In genomic region chr17:9209781-9210370, GRCh38 we compare ENCODE assay signal across 27 cellular contexts.
DNase-seq lines count a peak whose midpoint lies in the region; ATAC-seq and TF ChIP-seq lines count a peak whose summit lies in the region.
"Had no signal": no experiment of that assay in that cellular context is flagged by ENCODE, and none has a peak within 500 bp of the region (broad histone marks: within the 10 kb centered on the region; RNA-seq: fewer than 3 reads in every experiment).

No MANE protein-coding gene starts in this region.

- H2AK5ac ChIP-seq in trophoblast cell (ENCODE audit: low read length) (no peak overlapping the region), mesenchymal stem cell (ENCODE audit: low read length, severe bottlenecking) (no peak overlapping the region)

- peaks cover under 1% of the 10 kb centered on the region for H3K4me1 Mint-ChIP-seq in activated naive CD8-positive, alpha-beta T cell treated with anti-CD3 and anti-CD28 coated beads, Interleukin-2, amount 50 U/mL, for 24 hours
- H3K4me1 Mint-ChIP-seq in activated naive CD8-positive, alpha-beta T cell treated with anti-CD3 and anti-CD28 coated beads for 36 hours, result no peaks in the 10 kb centered on the region
- peaks cover 8% of the 10 kb centered on the region for H3K4me1 Mint-ChIP-seq in endodermal cell
- peaks cover 12% of the 10 kb centered on the region for H3K4me1 Mint-ChIP-seq in osteocyte (ENCODE audit: unreplicated experiment)
- H3K4me1 Mint-ChIP-seq: CD8-positive, alpha-beta memory T cell had no signal

- CTCF ChIA-PET in PC-3 (lab: Charles Lee), result interaction anchor here (0.5 kb wide), 1 partner anchor 345 kb away, joined by 9 read pairs; no protein-coding TSS in a partner anchor

- H4K8ac ChIP-seq in trophoblast cell (ENCODE audit: low read depth, low read length), result no peak overlapping the region
- H4K8ac ChIP-seq in mesenchymal stem cell (ENCODE audit: low read length), result no peak overlapping the region

- H3K4me3 ChIP-seq in endodermal cell (ENCODE audit: low read length), result no peak overlapping the region
- H3K4me3 ChIP-seq in trophoblast cell (ENCODE audit: low read depth, low read length), result no peak overlapping the region
- H3K4me3 ChIP-seq in mesenchymal stem cell (ENCODE audit: insufficient read depth in 1 of 2, low read depth in 1 of 2, low read length in 2 of 2), result no peak overlapping the region
- no peak overlapping the region for H3K4me3 ChIP-seq in PC-3 (ENCODE audit: low read length)
- H3K4me3 ChIP-seq: PC-9 had no signal

- H4K12ac ChIP-seq in trophoblast cell (ENCODE audit: low read depth, low read length), result no peak overlapping the region

- H2BK15ac ChIP-seq in mesenchymal stem cell (ENCODE audit: low read depth, poor library complexity, severe bottlenecking), result no peak overlapping the region

- H3K27me3 ChIP-seq in endodermal cell (ENCODE audit: control insufficient read depth, insufficient read depth, low read length, poor library complexity, severe bottlenecking) (no peaks in the 10 kb centered on the region), trophoblast cell (ENCODE audit: insufficient read depth, low read length) (no peaks in the 10 kb centered on the region), mesenchymal stem cell (ENCODE audit: control insufficient read depth in 1 of 2, insufficient read depth in 1 of 2, low read length in 2 of 2) (peaks cover 22 to 36% of the 10 kb centered on the region in 2 experiments), PC-3 (ENCODE audit: low read length) (no peaks in the 10 kb centered on the region)

- H3K9me3 Mint-ChIP-seq in activated naive CD8-positive, alpha-beta T cell treated with anti-CD3 and anti-CD28 coated beads, Interleukin-2, amount 50 U/mL, for 24 hours, result no peaks in the 10 kb centered on the region
- H3K9me3 Mint-ChIP-seq in activated naive CD8-positive, alpha-beta T cell treated with anti-CD3 and anti-CD28 coated beads for 36 hours, result no peaks in the 10 kb centered on the region
- peaks cover 4% of the 10 kb centered on the region for H3K9me3 Mint-ChIP-seq in endodermal cell
- H3K9me3 Mint-ChIP-seq in osteocyte (ENCODE audit: unreplicated experiment), result peaks cover 1% of the 10 kb centered on the region

- BruUV-seq in PC-3 (replicated peaks; lab: Mats Ljungman, UMichigan), result no TSS peak

- peaks cover 10% of the 10 kb centered on the region for H3K9me3 ChIP-seq in endodermal cell (ENCODE audit: control insufficient read depth, low read length)
- peaks cover 6% of the 10 kb centered on the region for H3K9me3 ChIP-seq in trophoblast cell (ENCODE audit: insufficient read depth, low read depth, low read length)
- H3K9me3 ChIP-seq in mesenchymal stem cell (ENCODE audit: control insufficient read depth, low read length), result peaks cover 3% of the 10 kb centered on the region
- no peaks in the 10 kb centered on the region for H3K9me3 ChIP-seq in PC-3 (ENCODE audit: low read length)

- peak; percentile 31 for ATAC-seq in activated naive CD8-positive, alpha-beta T cell treated with anti-CD3 and anti-CD28 coated beads, Interleukin-2, amount 50 U/mL, for 24 hours
- no peak for ATAC-seq in PC-3

- no peak overlapping the region for H3K27ac Mint-ChIP-seq in activated naive CD8-positive, alpha-beta T cell treated with anti-CD3 and anti-CD28 coated beads, Interleukin-2, amount 50 U/mL, for 24 hours
- no peak overlapping the region for H3K27ac Mint-ChIP-seq in activated naive CD8-positive, alpha-beta T cell treated with anti-CD3 and anti-CD28 coated beads for 36 hours
- H3K27ac Mint-ChIP-seq in endodermal cell, result no peak overlapping the region
- no peak overlapping the region for H3K27ac Mint-ChIP-seq in osteocyte (ENCODE audit: unreplicated experiment)
- H3K27ac Mint-ChIP-seq: B cell; CD14-positive monocyte; CD8-positive, alpha-beta memory T cell; HFFc6; IgD-negative memory B cell had no signal

- H3K23ac ChIP-seq in trophoblast cell (ENCODE audit: low read length) (no peak overlapping the region), mesenchymal stem cell (ENCODE audit: low read length in 2 of 2) (no peak overlapping the region)

- H3K27ac ChIP-seq in endodermal cell (ENCODE audit: low read depth, low read length) (no peak overlapping the region), trophoblast cell (ENCODE audit: low read depth, low read length) (no peak overlapping the region), mesenchymal stem cell (ENCODE audit: low read length, poor library complexity, severe bottlenecking) (no peak overlapping the region), PC-3 (ENCODE audit: low read length) (no peak overlapping the region)
- H3K27ac ChIP-seq: 22Rv1, KMS-11, PC-9 had no signal

- no peaks in the 10 kb centered on the region for H3K4me1 ChIP-seq in endodermal cell (ENCODE audit: control insufficient read depth, insufficient read depth, low read length)
- H3K4me1 ChIP-seq in trophoblast cell (ENCODE audit: control insufficient read depth in 1 of 2, insufficient read depth in 2 of 2, low read length in 2 of 2), result no peaks in the 10 kb centered on the region
- H3K4me1 ChIP-seq in mesenchymal stem cell (ENCODE audit: control insufficient read depth, insufficient read depth, low read depth, low read length), result peaks cover 4% of the 10 kb centered on the region
- no peaks in the 10 kb centered on the region; the same call in 1 of the 2 replicates for H3K4me1 ChIP-seq in PC-3 (ENCODE audit: insufficient read depth, low read length)

- H3K4me3 Mint-ChIP-seq in activated naive CD8-positive, alpha-beta T cell treated with anti-CD3 and anti-CD28 coated beads, Interleukin-2, amount 50 U/mL, for 24 hours, result no peak overlapping the region
- no peak overlapping the region for H3K4me3 Mint-ChIP-seq in activated naive CD8-positive, alpha-beta T cell treated with anti-CD3 and anti-CD28 coated beads for 36 hours
- no peak overlapping the region for H3K4me3 Mint-ChIP-seq in endodermal cell
- no peak overlapping the region for H3K4me3 Mint-ChIP-seq in osteocyte (ENCODE audit: unreplicated experiment)
- H3K4me3 Mint-ChIP-seq: B cell; CD14-positive monocyte; CD8-positive, alpha-beta memory T cell; HFFc6; IgD-negative memory B cell had no signal

- no peak for DNase-seq in activated naive CD8-positive, alpha-beta T cell treated with anti-CD3 and anti-CD28 coated beads, Interleukin-2, amount 50 U/mL, for 24 hours
- no peak for DNase-seq in activated naive CD8-positive, alpha-beta T cell treated with anti-CD3 and anti-CD28 coated beads for 36 hours
- peak; percentile 33 for DNase-seq in endodermal cell
- DNase-seq in trophoblast cell, result no peak
- DNase-seq in osteocyte (ENCODE audit: extremely low spot score, unreplicated experiment), result no peak
- DNase-seq in mesenchymal stem cell, result no peak
- no peak for DNase-seq in PC-3
- DNase-seq: CD8-positive, alpha-beta memory T cell; DMS 273 treated with DMSO at 0.1 percent for 48 hours; DMS79; EL; GF-D8; H7; HFFc6; MM.1S; NCI-H2029; NCI-H446; NCI-H524 treated with DMSO at 0.1 percent for 48 hours; NCI-H82; NK-92 treated with Interleukin-12 subunit alpha and Interleukin-12 subunit beta, amount 100 ng/mL, for 24 hours; PC-9; SHP77 had no signal

- WGBS in endodermal cell (ENCODE audit: insufficient coverage in 1 of 2, insufficient read length in 1 of 2), 2 experiments, result 93 to 96% methylated on average over 3 to 7 of the region's 7 CpGs
- WGBS in trophoblast cell (ENCODE audit: extremely low coverage, insufficient coverage, insufficient read length), result no CpG with 5 or more reads among the region's 7 CpGs
- 83% methylated on average over 7 of the region's 7 CpGs for WGBS in mesenchymal stem cell

- no peak overlapping the region for H4K91ac ChIP-seq in trophoblast cell (ENCODE audit: low read depth, low read length)
- no peak overlapping the region for H4K91ac ChIP-seq in mesenchymal stem cell (ENCODE audit: low read length)

- H3K36me3 Mint-ChIP-seq in activated naive CD8-positive, alpha-beta T cell treated with anti-CD3 and anti-CD28 coated beads, Interleukin-2, amount 50 U/mL, for 24 hours (ENCODE audit: low read depth), result no peaks in the 10 kb centered on the region
- H3K36me3 Mint-ChIP-seq in activated naive CD8-positive, alpha-beta T cell treated with anti-CD3 and anti-CD28 coated beads for 36 hours, result no peaks in the 10 kb centered on the region
- H3K36me3 Mint-ChIP-seq in endodermal cell (ENCODE audit: low read depth), result peaks cover 19% of the 10 kb centered on the region
- peaks cover 3% of the 10 kb centered on the region for H3K36me3 Mint-ChIP-seq in osteocyte (ENCODE audit: unreplicated experiment)
- H3K36me3 Mint-ChIP-seq: CD14-positive monocyte; CD8-positive, alpha-beta memory T cell; IgD-negative memory B cell had no signal

- no peaks in the 10 kb centered on the region for H3K27me3 Mint-ChIP-seq in activated naive CD8-positive, alpha-beta T cell treated with anti-CD3 and anti-CD28 coated beads, Interleukin-2, amount 50 U/mL, for 24 hours
- H3K27me3 Mint-ChIP-seq in activated naive CD8-positive, alpha-beta T cell treated with anti-CD3 and anti-CD28 coated beads for 36 hours, result peaks cover 3% of the 10 kb centered on the region
- peaks cover 2% of the 10 kb centered on the region for H3K27me3 Mint-ChIP-seq in endodermal cell (ENCODE audit: insufficient read depth)
- peaks cover 11% of the 10 kb centered on the region for H3K27me3 Mint-ChIP-seq in osteocyte (ENCODE audit: unreplicated experiment)
- H3K27me3 Mint-ChIP-seq: B cell, IgD-negative memory B cell had no signal

- H3K9ac ChIP-seq in endodermal cell (ENCODE audit: extremely low read depth, low read length, poor library complexity, severe bottlenecking) (no peak overlapping the region), trophoblast cell (ENCODE audit: low read length) (no peak overlapping the region), mesenchymal stem cell (ENCODE audit: low read length) (no peak overlapping the region), PC-3 (ENCODE audit: low read length) (no peak overlapping the region)
- H3K9ac ChIP-seq: KMS-11 had no signal

- H2BK12ac ChIP-seq in trophoblast cell (ENCODE audit: low read length) (no peak overlapping the region), mesenchymal stem cell (ENCODE audit: low read length in 2 of 2) (no peak overlapping the region)

- H3K36me3 ChIP-seq in endodermal cell (ENCODE audit: control insufficient read depth, insufficient read depth, low read length) (peaks cover 15% of the 10 kb centered on the region), trophoblast cell (ENCODE audit: control insufficient read depth in 1 of 2, insufficient read depth in 2 of 2, low read length in 2 of 2) (no peaks in the 10 kb centered on the region), mesenchymal stem cell (ENCODE audit: control insufficient read depth in 1 of 2, insufficient read depth in 2 of 2, low read depth in 1 of 2, low read length in 2 of 2) (no peaks in the 10 kb centered on the region), PC-3 (ENCODE audit: low read depth, low read length) (no peaks in the 10 kb centered on the region)

- intact Hi-C loops in PC-3 (cut with micrococcal nuclease), result no loop called here

- H2AFZ ChIP-seq in trophoblast cell (ENCODE audit: insufficient read depth, low read length, poor library complexity) (no peak overlapping the region), mesenchymal stem cell (ENCODE audit: low read depth, low read length) (no peak overlapping the region), PC-3 (ENCODE audit: low read length) (no peak overlapping the region)
- H2AFZ ChIP-seq: PC-9 had no signal

- no peaks in the 10 kb centered on the region for H3K79me2 ChIP-seq in trophoblast cell (ENCODE audit: control insufficient read depth, insufficient read depth, low read length, poor library complexity)
- no peaks in the 10 kb centered on the region for H3K79me2 ChIP-seq in PC-3 (ENCODE audit: low read length)

- H3K14ac ChIP-seq in trophoblast cell (ENCODE audit: low read length) (peak overlapping the region; percentile 35), mesenchymal stem cell (ENCODE audit: low read length in 2 of 2) (no peak overlapping the region)

- H2BK5ac ChIP-seq in trophoblast cell (ENCODE audit: low read depth, low read length, poor library complexity) (no peak overlapping the region), mesenchymal stem cell (ENCODE audit: low read depth, low read length, poor library complexity, severe bottlenecking) (no peak overlapping the region)

- H3K4ac ChIP-seq in trophoblast cell (ENCODE audit: low read depth, low read length) (no peak overlapping the region), mesenchymal stem cell (ENCODE audit: low read depth in 1 of 2, low read length in 2 of 2) (no peak overlapping the region)

- H3K18ac ChIP-seq in trophoblast cell (ENCODE audit: low read length), result no peak overlapping the region
- no peak overlapping the region for H3K18ac ChIP-seq in mesenchymal stem cell (ENCODE audit: low read depth in 1 of 2, low read length in 2 of 2)

- POLR2A ChIA-PET in PC-3 (lab: Charles Lee; ENCODE audit: unreplicated experiment), result no interaction called here

- H3F3A ChIP-seq in PC-3 (ENCODE audit: low read length, unreplicated experiment), result no peaks in the 10 kb centered on the region

- no peaks in the 10 kb centered on the region for H4K20me1 ChIP-seq in PC-3 (ENCODE audit: low read length)

- H3K4me2 ChIP-seq in trophoblast cell (ENCODE audit: low read length) (no peak overlapping the region), mesenchymal stem cell (ENCODE audit: low read length, poor library complexity, severe bottlenecking) (no peak overlapping the region), PC-3 (ENCODE audit: low read length) (no peak overlapping the region)
- H3K4me2 ChIP-seq: KMS-11, PC-9 had no signal

- H3K79me1 ChIP-seq in trophoblast cell (ENCODE audit: low read length) (no peaks in the 10 kb centered on the region), mesenchymal stem cell (replicated peaks; ENCODE audit: low read length, poor library complexity, severe bottlenecking) (no peaks in the 10 kb centered on the region)

- no peaks in the 10 kb centered on the region for H3K9me2 ChIP-seq in PC-3 (replicated peaks; ENCODE audit: low read length)

- H2BK120ac ChIP-seq in trophoblast cell (ENCODE audit: insufficient read depth, low read length, poor library complexity), result no peak overlapping the region
- H2BK120ac ChIP-seq in mesenchymal stem cell (ENCODE audit: low read depth, low read length), result no peak overlapping the region

- TF ChIP-seq CTCF in endodermal cell (conservative IDR thresholded peaks at IDR 0.05) (no peak), osteocyte (IDR thresholded peaks at IDR 0.05) (no peak), PC-3 (conservative IDR thresholded peaks at IDR 0.05; ENCODE audit: low read depth, low read length) (no peak)
